In genomic region chr12:34218193-34219045, GRCh38 we compare ENCODE assay signal across 8 cellular contexts.
DNase-seq lines count a peak whose midpoint lies in the region; ATAC-seq and TF ChIP-seq lines count a peak whose summit lies in the region.

No MANE protein-coding gene starts in this region.

- no peaks in the 10 kb centered on the region for H3K9me3 Mint-ChIP-seq in activated naive CD4-positive, alpha-beta T cell treated with anti-CD3 and anti-CD28 coated beads for 36 hours

- no peaks in the 10 kb centered on the region for H3F3A ChIP-seq in GM23248 (ENCODE audit: insufficient read depth)

- H3K9ac ChIP-seq in GM23248 (peak overlapping the region; percentile 42; the same call in 1 of the 2 replicates), parathyroid adenoma (no peak overlapping the region)

- no peaks in the 10 kb centered on the region for H3K36me3 Mint-ChIP-seq in activated naive CD4-positive, alpha-beta T cell treated with anti-CD3 and anti-CD28 coated beads for 36 hours (ENCODE audit: low read depth)

- no peaks in the 10 kb centered on the region for H3K4me1 ChIP-seq in GM23248 (ENCODE audit: insufficient read depth)
- no peaks in the 10 kb centered on the region for H3K4me1 ChIP-seq in SJCRH30
- no peaks in the 10 kb centered on the region for H3K4me1 ChIP-seq in parathyroid adenoma
- H3K4me1 ChIP-seq in upper lobe of right lung, result no peaks in the 10 kb centered on the region

- DNase-seq in Daoy (ENCODE audit: low read depth), result peak; percentile 75
- DNase-seq in GM23248, result peak; percentile 61
- peak; percentile 41 to 78 for DNase-seq in SJCRH30
- peak; percentile 78 for DNase-seq in activated naive CD4-positive, alpha-beta T cell treated with anti-CD3 and anti-CD28 coated beads for 36 hours
- DNase-seq in head of caudate nucleus, result peak; percentile 21 to 88 (median 72)
- peak; percentile 78 for DNase-seq in upper lobe of right lung

- H3K27ac ChIP-seq in GM23248 (no peak overlapping the region), SJCRH30 (no peak overlapping the region), parathyroid adenoma (no peak overlapping the region), upper lobe of right lung (no peak overlapping the region)

- in situ Hi-C loops in GM23248 (cut with MboI), result no loop called here

- H3K27ac Mint-ChIP-seq in activated naive CD4-positive, alpha-beta T cell treated with anti-CD3 and anti-CD28 coated beads for 36 hours, result no peak overlapping the region

- H3K4me1 Mint-ChIP-seq in activated naive CD4-positive, alpha-beta T cell treated with anti-CD3 and anti-CD28 coated beads for 36 hours (ENCODE audit: low read depth), result peaks cover 4% of the 10 kb centered on the region

- H3K4me3 ChIP-seq in GM23248 (peak overlapping the region; percentile 54), SJCRH30 (no peak overlapping the region), parathyroid adenoma (ENCODE audit: low read depth, low read length) (peak overlapping the region; percentile 81), upper lobe of right lung (peak overlapping the region; percentile 54)

- ATAC-seq in upper lobe of right lung, result peak; percentile 94

- H3K79me2 ChIP-seq in GM23248 (ENCODE audit: insufficient read depth), result no peaks in the 10 kb centered on the region
- H3K79me2 ChIP-seq in parathyroid adenoma, result no peaks in the 10 kb centered on the region

- WGBS in GM23248 (ENCODE audit: low coverage in 1 of 2, low lambda C conversion rate in 2 of 2, missing lambda C conversion rate in 2 of 2), 2 experiments, result 18 to 19% methylated on average over 39 of the region's 39 CpGs

- H3K4me3 Mint-ChIP-seq in activated naive CD4-positive, alpha-beta T cell treated with anti-CD3 and anti-CD28 coated beads for 36 hours, result peak overlapping the region; percentile 23

- intact Hi-C loops in activated naive CD4-positive, alpha-beta T cell treated with anti-CD3 and anti-CD28 coated beads for 36 hours (cut with micrococcal nuclease), result loop anchor here (1.0 to 10.0 kb wide), 5 partner anchors 95 to 1462 kb away; no protein-coding TSS in a partner anchor
- intact Hi-C loops in head of caudate nucleus (cut with DNase I) (loop anchor here (5.0 kb wide), 1 partner anchor 96 kb away; no protein-coding TSS in a partner anchor), upper lobe of right lung (cut with DNase I) (no loop called here)

- H3K27me3 ChIP-seq in GM23248 (replicated peaks; ENCODE audit: insufficient read depth) (no peaks in the 10 kb centered on the region), SJCRH30 (no peaks in the 10 kb centered on the region), parathyroid adenoma (ENCODE audit: control insufficient read depth, insufficient read depth, low read length) (no peaks in the 10 kb centered on the region), upper lobe of right lung (peaks cover 5% of the 10 kb centered on the region)

- no peaks in the 10 kb centered on the region for H4K20me1 ChIP-seq in GM23248 (ENCODE audit: insufficient read depth)

- peak; percentile 97 for TF ChIP-seq CTCF in LNCAP (IDR thresholded peaks at IDR 0.05)
- TF ChIP-seq CTCF in parathyroid adenoma (IDR thresholded peaks at IDR 0.05), result peak; percentile 85
- peak; percentile 95 for TF ChIP-seq CTCF in upper lobe of right lung (IDR thresholded peaks at IDR 0.05)

- H3K36me3 ChIP-seq in GM23248 (ENCODE audit: low read depth), result no peaks in the 10 kb centered on the region
- no peaks in the 10 kb centered on the region for H3K36me3 ChIP-seq in SJCRH30
- no peaks in the 10 kb centered on the region for H3K36me3 ChIP-seq in parathyroid adenoma (ENCODE audit: control insufficient read depth, insufficient read depth, low read length)
- H3K36me3 ChIP-seq in upper lobe of right lung, result no peaks in the 10 kb centered on the region

- H3K9me2 ChIP-seq in GM23248 (ENCODE audit: insufficient read depth), result no peaks in the 10 kb centered on the region

- CTCF ChIA-PET in activated naive CD4-positive, alpha-beta T cell treated with anti-CD3 and anti-CD28 coated beads for 36 hours (lab: Charles Lee), result interaction anchor here (0.6 to 1.7 kb wide), 4 partner anchors 12 to 169 kb away, joined by 3 to 6 read pairs (median 3); no protein-coding TSS in a partner anchor

- H3K9me3 ChIP-seq in GM23248 (ENCODE audit: low read depth) (no peaks in the 10 kb centered on the region), SJCRH30 (replicated peaks) (no peaks in the 10 kb centered on the region), parathyroid adenoma (ENCODE audit: control insufficient read depth, low read length) (no peaks in the 10 kb centered on the region), upper lobe of right lung (no peaks in the 10 kb centered on the region)

- peak overlapping the region; percentile 97 for H2AFZ ChIP-seq in GM23248
- H2AFZ ChIP-seq in parathyroid adenoma, result peak overlapping the region; percentile 51

- peaks cover 15% of the 10 kb centered on the region for H3K27me3 Mint-ChIP-seq in activated naive CD4-positive, alpha-beta T cell treated with anti-CD3 and anti-CD28 coated beads for 36 hours (ENCODE audit: low read depth)

- H3K4me2 ChIP-seq in GM23248 (ENCODE audit: unreplicated experiment) (peak overlapping the region; percentile 77), parathyroid adenoma (ENCODE audit: low read length) (peak overlapping the region; percentile 96)
